Comparison of ENCODE assay signal across 9 cellular contexts in genomic region chr12:6595673-6596072, GRCh38. TPM values are rescaled to one million over a fixed set of nuclear protein-coding genes. Genes with fewer than 3 reads are reported as not detected.
DNase-seq lines count a peak whose midpoint lies in the region; ATAC-seq and TF ChIP-seq lines count a peak whose summit lies in the region.
"Not testable (repeated sequence)": the region's sequence is repeated elsewhere in the genome, so short reads cannot be mapped to it uniquely, and the experiment has no call there.
"Had no signal": no experiment of that assay in that cellular context is flagged by ENCODE, and none has a peak within 500 bp of the region (broad histone marks: within the 10 kb centered on the region; RNA-seq: fewer than 3 reads in every experiment).

No MANE protein-coding gene starts in this region.

- H3K36me3 Mint-ChIP-seq in CD4-positive, CD25-positive, alpha-beta regulatory T cell, result peaks cover 70% of the 10 kb centered on the region
- H3K36me3 Mint-ChIP-seq in T-helper 17 cell (ENCODE audit: low read depth), result peaks cover 20% of the 10 kb centered on the region
- H3K36me3 Mint-ChIP-seq in activated CD4-positive, alpha-beta memory T cell treated with anti-CD3 and anti-CD28 coated beads for 36 hours, result peaks cover 71% of the 10 kb centered on the region
- H3K36me3 Mint-ChIP-seq in activated T-helper 1 cell treated with anti-CD3 and anti-CD28 coated beads, Interleukin-12 subunit alpha, Interleukin-12 subunit beta, Interleukin-2, Interleukin-4 antibody, amounts not matched to agents 30 ng/mL and 10 ng/mL and 1 ng/mL, durations not matched to agents 14 hours and 24 hours and 36 hours (ENCODE audit: low read depth), result peaks cover 72% of the 10 kb centered on the region
- peaks cover 67 to 69% of the 10 kb centered on the region in 2 donors for H3K36me3 Mint-ChIP-seq in activated naive CD4-positive, alpha-beta T cell treated with anti-CD3 and anti-CD28 coated beads, Interleukin-2, amount 50 U/mL, for 72 hours
- peaks cover 66% of the 10 kb centered on the region for H3K36me3 Mint-ChIP-seq in endothelial cell (ENCODE audit: low read depth, unreplicated experiment)
- peaks cover 83% of the 10 kb centered on the region for H3K36me3 Mint-ChIP-seq in nephron progenitor cell (ENCODE audit: low read depth)
- H3K36me3 Mint-ChIP-seq in stimulated activated naive B cell treated with anti-CD40 and anti-IgM and Interleukin-4, amounts not matched to agents 10 μg/mL and 1 μg/mL and 100 μg/mL, for 72 hours, result peaks cover 67 to 70% of the 10 kb centered on the region in 2 donors

- DNase-seq in CD4-positive, CD25-positive, alpha-beta regulatory T cell; T-helper 17 cell; activated CD4-positive, alpha-beta memory T cell treated with anti-CD3 and anti-CD28 coated beads for 36 hours; activated T-helper 1 cell treated with anti-CD3 and anti-CD28 coated beads, Interleukin-12 subunit alpha, Interleukin-12 subunit beta, Interleukin-2, Interleukin-4 antibody, amounts not matched to agents 30 ng/mL and 10 ng/mL and 1 ng/mL, durations not matched to agents 14 hours and 24 hours and 36 hours (ENCODE audit: low spot score); activated naive CD4-positive, alpha-beta T cell treated with anti-CD3 and anti-CD28 coated beads, Interleukin-2, amount 50 U/mL, for 72 hours (ENCODE audit: low spot score in 2 of 2); endothelial cell (ENCODE audit: low spot score); nephron progenitor cell; stimulated activated naive B cell treated with anti-CD40 and anti-IgM and Interleukin-4, amounts not matched to agents 10 μg/mL and 1 μg/mL and 100 μg/mL, for 72 hours: not testable (repeated sequence)

- H3K27me3 ChIP-seq in CD4-positive, CD25-positive, alpha-beta regulatory T cell (ENCODE audit: control insufficient read depth, insufficient read depth, low read length), result not testable (repeated sequence)

- peak overlapping the region in 2 of 3 donors; percentile 5 to 19 for H3K27ac Mint-ChIP-seq in CD4-positive, CD25-positive, alpha-beta regulatory T cell
- peak overlapping the region; percentile 83 for H3K27ac Mint-ChIP-seq in T-helper 17 cell
- peak overlapping the region; percentile 40 for H3K27ac Mint-ChIP-seq in activated CD4-positive, alpha-beta memory T cell treated with anti-CD3 and anti-CD28 coated beads for 36 hours
- H3K27ac Mint-ChIP-seq in activated T-helper 1 cell treated with anti-CD3 and anti-CD28 coated beads, Interleukin-12 subunit alpha, Interleukin-12 subunit beta, Interleukin-2, Interleukin-4 antibody, amounts not matched to agents 30 ng/mL and 10 ng/mL and 1 ng/mL, durations not matched to agents 14 hours and 24 hours and 36 hours, result peak overlapping the region; percentile 55
- peak overlapping the region; percentile 27 to 82 for H3K27ac Mint-ChIP-seq in activated naive CD4-positive, alpha-beta T cell treated with anti-CD3 and anti-CD28 coated beads, Interleukin-2, amount 50 U/mL, for 72 hours
- H3K27ac Mint-ChIP-seq in endothelial cell (ENCODE audit: unreplicated experiment), result not testable (repeated sequence)
- peak overlapping the region; percentile 78 for H3K27ac Mint-ChIP-seq in nephron progenitor cell
- peak overlapping the region; percentile 51 for H3K27ac Mint-ChIP-seq in stimulated activated naive B cell treated with anti-CD40 and anti-IgM and Interleukin-4, amounts not matched to agents 10 μg/mL and 1 μg/mL and 100 μg/mL, for 72 hours

- CTCF ChIA-PET in activated CD4-positive, alpha-beta memory T cell treated with anti-CD3 and anti-CD28 coated beads for 36 hours (lab: Charles Lee), result interaction anchor here (0.6 to 1.6 kb wide), 7 partner anchors 10 to 395 kb away, joined by 3 to 4 read pairs (median 3); no protein-coding TSS in a partner anchor

- peaks cover 0 to 30% (median 9%) of the 10 kb centered on the region in 4 donors for H3K4me1 Mint-ChIP-seq in CD4-positive, CD25-positive, alpha-beta regulatory T cell
- H3K4me1 Mint-ChIP-seq in T-helper 17 cell, result peaks cover 25% of the 10 kb centered on the region
- H3K4me1 Mint-ChIP-seq in activated CD4-positive, alpha-beta memory T cell treated with anti-CD3 and anti-CD28 coated beads for 36 hours (ENCODE audit: low read depth); activated T-helper 1 cell treated with anti-CD3 and anti-CD28 coated beads, Interleukin-12 subunit alpha, Interleukin-12 subunit beta, Interleukin-2, Interleukin-4 antibody, amounts not matched to agents 30 ng/mL and 10 ng/mL and 1 ng/mL, durations not matched to agents 14 hours and 24 hours and 36 hours (ENCODE audit: low read depth); endothelial cell (ENCODE audit: unreplicated experiment); nephron progenitor cell: not testable (repeated sequence)
- peaks cover 7 to 22% of the 10 kb centered on the region in 2 donors for H3K4me1 Mint-ChIP-seq in stimulated activated naive B cell treated with anti-CD40 and anti-IgM and Interleukin-4, amounts not matched to agents 10 μg/mL and 1 μg/mL and 100 μg/mL, for 72 hours

- not testable (repeated sequence) for H3K4me1 ChIP-seq in CD4-positive, CD25-positive, alpha-beta regulatory T cell (ENCODE audit: control insufficient read depth, insufficient read depth, low read length, poor library complexity, severe bottlenecking)

- H3K36me3 ChIP-seq in CD4-positive, CD25-positive, alpha-beta regulatory T cell (ENCODE audit: control insufficient read depth, insufficient read depth, low read length), result peaks cover 88% of the 10 kb centered on the region

- TF ChIP-seq CTCF in endothelial cell (IDR thresholded peaks at IDR 0.05; ENCODE audit: unreplicated experiment); nephron progenitor cell (IDR thresholded peaks at IDR 0.05): not testable (repeated sequence)

- intact Hi-C loops in activated CD4-positive, alpha-beta memory T cell treated with anti-CD3 and anti-CD28 coated beads for 36 hours (cut with micrococcal nuclease); activated T-helper 1 cell treated with anti-CD3 and anti-CD28 coated beads, Interleukin-12 subunit alpha, Interleukin-12 subunit beta, Interleukin-2, Interleukin-4 antibody, amounts not matched to agents 30 ng/mL and 10 ng/mL and 1 ng/mL, durations not matched to agents 14 hours and 24 hours and 36 hours (cut with micrococcal nuclease): not testable (repeated sequence)

- POLR2A ChIA-PET in activated CD4-positive, alpha-beta memory T cell treated with anti-CD3 and anti-CD28 coated beads for 36 hours (lab: Charles Lee), result interaction anchor here (0.7 kb wide), 1 partner anchor 20 kb away, joined by 3 read pairs; no protein-coding TSS in a partner anchor

- ATAC-seq in CD4-positive, CD25-positive, alpha-beta regulatory T cell (ENCODE audit: low read depth in 2 of 2); T-helper 17 cell; activated naive CD4-positive, alpha-beta T cell treated with anti-CD3 and anti-CD28 coated beads, Interleukin-2, amount 50 U/mL, for 72 hours; stimulated activated naive B cell treated with anti-CD40 and anti-IgM and Interleukin-4, amounts not matched to agents 10 μg/mL and 1 μg/mL and 100 μg/mL, for 72 hours (replicated peaks): not testable (repeated sequence)

- not testable (repeated sequence) for H3K27me3 Mint-ChIP-seq in CD4-positive, CD25-positive, alpha-beta regulatory T cell; T-helper 17 cell; activated CD4-positive, alpha-beta memory T cell treated with anti-CD3 and anti-CD28 coated beads for 36 hours; activated T-helper 1 cell treated with anti-CD3 and anti-CD28 coated beads, Interleukin-12 subunit alpha, Interleukin-12 subunit beta, Interleukin-2, Interleukin-4 antibody, amounts not matched to agents 30 ng/mL and 10 ng/mL and 1 ng/mL, durations not matched to agents 14 hours and 24 hours and 36 hours (ENCODE audit: insufficient read depth); endothelial cell (ENCODE audit: unreplicated experiment); nephron progenitor cell (ENCODE audit: low read depth, poor library complexity); stimulated activated naive B cell treated with anti-CD40 and anti-IgM and Interleukin-4, amounts not matched to agents 10 μg/mL and 1 μg/mL and 100 μg/mL, for 72 hours

- H3K4me3 ChIP-seq in CD4-positive, CD25-positive, alpha-beta regulatory T cell (ENCODE audit: low read depth, low read length), result not testable (repeated sequence)

- not testable (repeated sequence) for H3K9me3 ChIP-seq in CD4-positive, CD25-positive, alpha-beta regulatory T cell (ENCODE audit: control insufficient read depth in 2 of 2, low read length in 2 of 2); T-helper 17 cell (ENCODE audit: control insufficient read depth, low read length, poor library complexity, severe bottlenecking)

- not testable (repeated sequence) for H3K27ac ChIP-seq in CD4-positive, CD25-positive, alpha-beta regulatory T cell (ENCODE audit: insufficient read depth, low read length, poor library complexity, severe bottlenecking)

- not testable (repeated sequence) for H3K9me3 Mint-ChIP-seq in CD4-positive, CD25-positive, alpha-beta regulatory T cell; activated CD4-positive, alpha-beta memory T cell treated with anti-CD3 and anti-CD28 coated beads for 36 hours; activated T-helper 1 cell treated with anti-CD3 and anti-CD28 coated beads, Interleukin-12 subunit alpha, Interleukin-12 subunit beta, Interleukin-2, Interleukin-4 antibody, amounts not matched to agents 30 ng/mL and 10 ng/mL and 1 ng/mL, durations not matched to agents 14 hours and 24 hours and 36 hours; activated naive CD4-positive, alpha-beta T cell treated with anti-CD3 and anti-CD28 coated beads, Interleukin-2, amount 50 U/mL, for 72 hours; endothelial cell (ENCODE audit: unreplicated experiment); nephron progenitor cell; stimulated activated naive B cell treated with anti-CD40 and anti-IgM and Interleukin-4, amounts not matched to agents 10 μg/mL and 1 μg/mL and 100 μg/mL, for 72 hours

- not testable (repeated sequence) for H3K4me3 Mint-ChIP-seq in CD4-positive, CD25-positive, alpha-beta regulatory T cell; T-helper 17 cell; activated CD4-positive, alpha-beta memory T cell treated with anti-CD3 and anti-CD28 coated beads for 36 hours; activated T-helper 1 cell treated with anti-CD3 and anti-CD28 coated beads, Interleukin-12 subunit alpha, Interleukin-12 subunit beta, Interleukin-2, Interleukin-4 antibody, amounts not matched to agents 30 ng/mL and 10 ng/mL and 1 ng/mL, durations not matched to agents 14 hours and 24 hours and 36 hours; nephron progenitor cell; stimulated activated naive B cell treated with anti-CD40 and anti-IgM and Interleukin-4, amounts not matched to agents 10 μg/mL and 1 μg/mL and 100 μg/mL, for 72 hours
- peak overlapping the region; percentile 82 for H3K4me3 Mint-ChIP-seq in endothelial cell (ENCODE audit: unreplicated experiment)

RNA-seq across cellular contexts. Expression of gene CHD4, which starts 11.5 kb away (rescaled TPM):
- total RNA-seq in CD4-positive, CD25-positive, alpha-beta regulatory T cell, result 474 TPM
- polyA plus RNA-seq in CD4-positive, CD25-positive, alpha-beta regulatory T cell, result 10 to 100 TPM; 32.2 to 43.4 (median 38.8) TPM
- total RNA-seq in T-helper 17 cell (100 to 1,000 TPM; 461 to 574 TPM), endothelial cell (ENCODE audit: unreplicated experiment) (334 TPM)
- 100 to 1,000 TPM; 302 to 305 TPM for total RNA-seq in activated CD4-positive, alpha-beta memory T cell treated with anti-CD3 and anti-CD28 coated beads for 36 hours
- total RNA-seq in activated T-helper 1 cell treated with anti-CD3 and anti-CD28 coated beads, Interleukin-12 subunit alpha, Interleukin-12 subunit beta, Interleukin-2, Interleukin-4 antibody, amounts not matched to agents 30 ng/mL and 10 ng/mL and 1 ng/mL, durations not matched to agents 14 hours and 24 hours and 36 hours, result 348 and 368 TPM in 2 replicates
- total RNA-seq in activated naive CD4-positive, alpha-beta T cell treated with anti-CD3 and anti-CD28 coated beads, Interleukin-2, amount 50 U/mL, for 72 hours, result 100 to 1,000 TPM; 288 to 307 TPM

RNA-seq across cellular contexts. Expression of gene NOP2, which starts 27.6 kb away (rescaled TPM):
- 77.5 TPM for total RNA-seq in CD4-positive, CD25-positive, alpha-beta regulatory T cell
- polyA plus RNA-seq in CD4-positive, CD25-positive, alpha-beta regulatory T cell, result 10 to 100 TPM; 13.2 to 34.0 (median 22.5) TPM
- 100 to 1,000 TPM in 1 of 2 donors, 10 to 100 TPM in 1; 90.0 to 122 TPM for total RNA-seq in T-helper 17 cell
- 10 to 100 TPM; 74.9 to 82.2 TPM for total RNA-seq in activated CD4-positive, alpha-beta memory T cell treated with anti-CD3 and anti-CD28 coated beads for 36 hours
- total RNA-seq in activated T-helper 1 cell treated with anti-CD3 and anti-CD28 coated beads, Interleukin-12 subunit alpha, Interleukin-12 subunit beta, Interleukin-2, Interleukin-4 antibody, amounts not matched to agents 30 ng/mL and 10 ng/mL and 1 ng/mL, durations not matched to agents 14 hours and 24 hours and 36 hours, result 194 and 196 TPM in 2 replicates
- total RNA-seq in activated naive CD4-positive, alpha-beta T cell treated with anti-CD3 and anti-CD28 coated beads, Interleukin-2, amount 50 U/mL, for 72 hours, result 10 to 100 TPM; 78.8 to 79.8 TPM
- total RNA-seq in endothelial cell (ENCODE audit: unreplicated experiment), result 37.5 TPM

RNA-seq across cellular contexts. Expression of gene IFFO1, which starts 39.8 kb away (rescaled TPM):
- total RNA-seq in CD4-positive, CD25-positive, alpha-beta regulatory T cell, result 46.6 TPM
- 10 to 100 TPM in 1 of 4 donors, 1 to 10 TPM in 3; 5.6 to 10.4 (median 8.3) TPM for polyA plus RNA-seq in CD4-positive, CD25-positive, alpha-beta regulatory T cell
- total RNA-seq in T-helper 17 cell (10 to 100 TPM; 29.3 to 37.3 TPM), endothelial cell (ENCODE audit: unreplicated experiment) (82.2 TPM)
- 10 to 100 TPM; 10.9 to 12.4 TPM for total RNA-seq in activated CD4-positive, alpha-beta memory T cell treated with anti-CD3 and anti-CD28 coated beads for 36 hours
- 19.5 and 19.9 TPM in 2 replicates for total RNA-seq in activated T-helper 1 cell treated with anti-CD3 and anti-CD28 coated beads, Interleukin-12 subunit alpha, Interleukin-12 subunit beta, Interleukin-2, Interleukin-4 antibody, amounts not matched to agents 30 ng/mL and 10 ng/mL and 1 ng/mL, durations not matched to agents 14 hours and 24 hours and 36 hours
- 10 to 100 TPM; 10.3 to 16.4 TPM for total RNA-seq in activated naive CD4-positive, alpha-beta T cell treated with anti-CD3 and anti-CD28 coated beads, Interleukin-2, amount 50 U/mL, for 72 hours

RNA-seq across cellular contexts. Expression of gene LPAR5, which starts 40.1 kb away (rescaled TPM):
- total RNA-seq in CD4-positive, CD25-positive, alpha-beta regulatory T cell, result 7.0 TPM
- polyA plus RNA-seq in CD4-positive, CD25-positive, alpha-beta regulatory T cell, result 10 to 100 TPM in 1 of 4 donors, 1 to 10 TPM in 3; 6.6 to 17.3 (median 8.6) TPM
- 1 to 10 TPM; 2.9 to 8.1 TPM for total RNA-seq in T-helper 17 cell
- total RNA-seq in activated CD4-positive, alpha-beta memory T cell treated with anti-CD3 and anti-CD28 coated beads for 36 hours, result 1 to 10 TPM; 4.7 to 4.8 TPM
- total RNA-seq in activated T-helper 1 cell treated with anti-CD3 and anti-CD28 coated beads, Interleukin-12 subunit alpha, Interleukin-12 subunit beta, Interleukin-2, Interleukin-4 antibody, amounts not matched to agents 30 ng/mL and 10 ng/mL and 1 ng/mL, durations not matched to agents 14 hours and 24 hours and 36 hours, result 2.8 and 3.1 TPM in 2 replicates
- total RNA-seq in activated naive CD4-positive, alpha-beta T cell treated with anti-CD3 and anti-CD28 coated beads, Interleukin-2, amount 50 U/mL, for 72 hours, result 1 to 10 TPM; 2.8 to 5.1 TPM
- total RNA-seq in endothelial cell (ENCODE audit: unreplicated experiment), result 2.7 TPM
- total RNA-seq: H7 had no signal

RNA-seq across cellular contexts. Expression of gene ACRBP, which starts 51.6 kb away (rescaled TPM):
- 13.7 TPM for total RNA-seq in CD4-positive, CD25-positive, alpha-beta regulatory T cell
- under 1 TPM in 1 of 4 donors, not detected in 3; 0.41 TPM for polyA plus RNA-seq in CD4-positive, CD25-positive, alpha-beta regulatory T cell
- total RNA-seq in T-helper 17 cell (10 to 100 TPM in 1 of 2 donors, 1 to 10 TPM in 1; 3.4 to 90.0 TPM), endothelial cell (ENCODE audit: unreplicated experiment) (19.3 TPM)
- 1 to 10 TPM in 1 of 2 experiments, under 1 TPM in 1; 0.63 to 1.2 TPM for total RNA-seq in activated CD4-positive, alpha-beta memory T cell treated with anti-CD3 and anti-CD28 coated beads for 36 hours
- 0.83 and 1.0 TPM in 2 replicates for total RNA-seq in activated T-helper 1 cell treated with anti-CD3 and anti-CD28 coated beads, Interleukin-12 subunit alpha, Interleukin-12 subunit beta, Interleukin-2, Interleukin-4 antibody, amounts not matched to agents 30 ng/mL and 10 ng/mL and 1 ng/mL, durations not matched to agents 14 hours and 24 hours and 36 hours
- 1 to 10 TPM; 2.1 to 2.8 TPM for total RNA-seq in activated naive CD4-positive, alpha-beta T cell treated with anti-CD3 and anti-CD28 coated beads, Interleukin-2, amount 50 U/mL, for 72 hours
